28 cellular contexts compared by ENCODE assay signal in the genomic region with DNA sequence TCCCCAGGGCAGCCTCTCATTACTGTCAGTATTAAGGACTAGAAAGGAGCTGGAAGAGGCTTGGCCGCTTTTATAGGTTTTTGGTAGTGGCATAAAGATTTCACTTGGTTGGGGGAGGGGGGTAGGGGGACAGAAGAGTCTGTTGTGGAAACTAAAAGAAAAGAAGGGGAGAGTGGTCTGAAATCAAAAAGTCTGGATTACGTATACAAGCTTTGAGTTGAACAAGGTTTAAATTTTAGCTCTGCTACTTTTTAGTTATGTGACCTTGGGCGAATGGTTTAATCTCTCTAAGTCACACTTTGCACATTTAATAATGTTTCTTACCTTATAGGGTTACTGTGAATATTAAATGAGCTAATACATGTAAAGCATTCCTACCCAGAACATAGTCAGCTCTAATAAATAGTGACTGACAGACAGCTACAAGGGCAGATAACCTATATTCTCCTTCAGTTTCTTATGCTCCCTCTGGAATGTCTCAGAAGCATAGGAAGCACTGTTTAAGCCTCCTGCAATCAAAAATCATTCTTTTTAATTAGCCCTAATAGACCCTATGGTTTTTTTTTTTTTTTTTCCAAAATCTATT. TPM values are rescaled to one million over a fixed set of nuclear protein-coding genes. Genes with fewer than 3 reads are reported as not detected.
DNase-seq lines count a peak whose midpoint lies in the region; ATAC-seq, FAIRE-seq and TF ChIP-seq lines count a peak whose summit lies in the region.
"Had no signal": no experiment of that assay in that cellular context is flagged by ENCODE, and none has a peak within 500 bp of the region (broad histone marks: within the 10 kb centered on the region; RNA-seq: fewer than 3 reads in every experiment).

No MANE protein-coding gene starts in this region.

- no peaks in the 10 kb centered on the region for H3K9me3 ChIP-seq in K562 (replicated peaks; ENCODE audit: control insufficient read depth, insufficient read depth, low read depth, low read length)
- H3K9me3 ChIP-seq: A549 had no signal

- H3K9me3 Mint-ChIP-seq in immature natural killer cell: peaks cover 0 to 3% (median 0%) of the 10 kb centered on the region in 6 donors
- H3K9me3 Mint-ChIP-seq: CD8-positive, alpha-beta T cell; GM23338 had no signal

- 66% methylated on average over 3 of the region's 3 CpGs for WGBS in K562 (ENCODE audit: insufficient coverage, low coverage, missing lambda C conversion rate)

- no peak for ATAC-seq in K562
- no peak for ATAC-seq in HG02885 (IDR thresholded peaks at IDR 0.05; ENCODE audit: poor library complexity, unreplicated experiment)
- ATAC-seq in HG03354 (IDR thresholded peaks at IDR 0.05; ENCODE audit: poor library complexity, severe bottlenecking, unreplicated experiment): no peak
- ATAC-seq: A549; CD8-positive, alpha-beta T cell; GM23338; Panc1 had no signal

- no TSS peak for BruUV-seq in K562 (replicated peaks; lab: Mats Ljungman, UMichigan)

- H2AFZ ChIP-seq in K562 (ENCODE audit: low read depth, low read length): peak overlapping the region; percentile 57
- H2AFZ ChIP-seq: GM23338 had no signal

- no peaks in the 10 kb centered on the region for H3K79me2 ChIP-seq in K562 (ENCODE audit: control insufficient read depth, insufficient read depth, low read length)

- H3K36me3 Mint-ChIP-seq in immature natural killer cell: no peaks in the 10 kb centered on the region
- H3K36me3 Mint-ChIP-seq: CD8-positive, alpha-beta T cell had no signal

- TF ChIP-seq RAD21 in K562 (CRISPR knock-in tag; conservative IDR thresholded peaks at IDR 0.05 in 1 of 2, IDR thresholded peaks at IDR 0.05 in 1 of 2): no peak

- no peaks in the 10 kb centered on the region for H3K9me1 ChIP-seq in K562 (ENCODE audit: control insufficient read depth, insufficient read depth, low read length)

- DNase-seq in G401 (ENCODE audit: low spot score) (peak; percentile 66), K562 (ENCODE audit: extremely low read depth in 1 of 4, low spot score in 3 of 4) (no peak), globus pallidus (ENCODE audit: low spot score) (peak; percentile 45), substantia nigra (lab: John Stamatoyannopoulos, UW) (peak in 1 of 49 donors; percentile 27), UCSD-AML1 (lab: John Stamatoyannopoulos, UW; ENCODE audit: unreplicated experiment) (no peak), immature natural killer cell (no peak)
- DNase-seq: AML-193; CD8-positive, alpha-beta T cell; DMS 273 treated with DMSO at 0.1 percent for 48 hours; DMS79 treated with DMSO at 0.1 percent for 48 hours; H9; IMR-90; NCI-H1048; NCI-H1417; NCI-H1694; NCI-H2029 treated with DMSO at 0.1 percent for 48 hours; NCI-H2227 treated with DMSO at 0.1 percent for 48 hours; NCI-H69; SHP77 treated with DMSO at 0.1 percent for 48 hours; SW 1271 had no signal

- H4K20me1 ChIP-seq in K562 (replicated peaks; ENCODE audit: control insufficient read depth, insufficient read depth, low read length): no peaks in the 10 kb centered on the region

- intact Hi-C loops in K562 (cut with micrococcal nuclease): no loop called here

- no peaks in the 10 kb centered on the region for H3K27me3 ChIP-seq in K562 (ENCODE audit: control insufficient read depth in 2 of 2, insufficient read depth in 2 of 2, low read length in 2 of 2)

- peaks cover 10 to 16% (median 12%) of the 10 kb centered on the region in 3 donors for H3K27me3 Mint-ChIP-seq in immature natural killer cell (ENCODE audit: low read depth in 3 of 3)

- H3K4me3 Mint-ChIP-seq in immature natural killer cell: no peak overlapping the region
- H3K4me3 Mint-ChIP-seq: CD8-positive, alpha-beta T cell; GM23338; H9 had no signal

- no peak for FAIRE-seq in K562 (lab: Jason Lieb, UNC)
- FAIRE-seq: A549 had no signal

- peaks cover 10 to 13% of the 10 kb centered on the region in 2 donors for H3K4me1 Mint-ChIP-seq in immature natural killer cell

- CTCF ChIA-PET in K562 (lab: Yijun Ruan, JAX; ENCODE audit: low intra/inter-chr PET ratio): interaction anchor here (0.5 kb wide), 1 partner anchor 18 kb away, joined by 6 read pairs; no protein-coding TSS in a partner anchor

- no peak for TF ChIP-seq POLR2A in K562 (conservative IDR thresholded peaks at IDR 0.05)

- no peak for TF ChIP-seq CTCF in K562 (IDR thresholded peaks at IDR 0.05 in 2 of 3, conservative IDR thresholded peaks at IDR 0.05 in 1 of 3; ENCODE audit: insufficient read depth in 2 of 3, low read depth in 1 of 3, low read length in 3 of 3)

- H3K9ac ChIP-seq in K562 (ENCODE audit: insufficient read depth in 1 of 2, low read depth in 2 of 2, low read length in 2 of 2): no peak overlapping the region
- H3K9ac ChIP-seq: KMS-11 had no signal

- POLR2A ChIA-PET in K562 (lab: Yijun Ruan, JAX): interaction anchor here (0.5 to 1.2 kb wide), 2 partner anchors 15 to 1500 kb away, joined by 3 read pairs; no protein-coding TSS in a partner anchor

- TF ChIP-seq EP300 in K562 (IDR thresholded peaks at IDR 0.05; ENCODE audit: low read length): no peak

- no peak overlapping the region for H3K4me2 ChIP-seq in K562 (ENCODE audit: insufficient read depth, low read length)
- H3K4me2 ChIP-seq: A549, GM23338, KMS-11 had no signal

- H3K27ac ChIP-seq in K562 (ENCODE audit: extremely low read depth, low read depth, low read length) (peak overlapping the region; percentile 29; the same call in 2 of the 3 replicates), substantia nigra (ENCODE audit: low read depth, low read length, poor library complexity, severe bottlenecking) (peak overlapping the region; percentile 99)
- H3K27ac ChIP-seq: A549, C4-2B, KMS-11, RWPE1 had no signal

- no peak overlapping the region for H3K4me3 ChIP-seq in K562
- H3K4me3 ChIP-seq: A549, GM23338 had no signal

- in situ Hi-C loops in G401 (cut with HindIII; ENCODE audit: low sequenced_read_pairs) (no loop called here), K562 (cut with MboI) (no loop called here)

- H3K4me1 ChIP-seq in K562 (replicated peaks in 1 of 2; ENCODE audit: control insufficient read depth in 2 of 2, insufficient read depth in 2 of 2, low read length in 2 of 2): peaks cover 12 to 20% of the 10 kb centered on the region in 2 experiments; a peak in 4 of 5 replicates

- H3K36me3 ChIP-seq in K562 (ENCODE audit: control insufficient read depth, insufficient read depth, low read length): no peaks in the 10 kb centered on the region

- no peak overlapping the region for H3K27ac Mint-ChIP-seq in immature natural killer cell
- H3K27ac Mint-ChIP-seq: CD8-positive, alpha-beta T cell; GM23338; H9 had no signal

TF ChIP-seq in K562, 482 proteins besides CTCF, POLR2A, EP300 and RAD21:
- TF ChIP-seq PKNOX1 (IDR thresholded peaks at IDR 0.05) (peak; percentile 29; the same call in 1 of the 2 replicates), MNT (conservative IDR thresholded peaks at IDR 0.05) (no peak)

RNA-seq across cellular contexts. Expression of gene SGK1, which starts 3.6 kb away (rescaled TPM):
- 3.9 and 4.8 TPM in 2 replicates for total RNA-seq in G401 (2014; rRNA removed; shearing (Covaris generic))
- 35.0 and 54.6 TPM in 2 replicates for total RNA-seq in K562 (2011; cell fraction: chromatin; rRNA removed; ENCODE audit: low replicate concordance)
- 17.8 and 31.9 TPM in 2 replicates for total RNA-seq in K562 (2011; cell fraction: nucleolus; rRNA removed)
- total RNA-seq in K562 (2011; cell fraction: nucleoplasm; rRNA removed): 34.4 and 40.1 TPM in 2 replicates
- 4.9 and 7.7 TPM in 2 replicates for total RNA-seq in K562 (2014; rRNA removed)
- 3.7 and 4.1 TPM in 2 replicates for total RNA-seq in K562 (2014; rRNA removed; fragmentation: Illumina TruSeq; extraction: Trizol)
- total RNA-seq in K562 (2015; rRNA removed; fragmentation: Illumina TruSeq; extraction: Trizol): 5.0 and 7.2 TPM in 2 replicates
- total RNA-seq in K562 (2021): 3.7 and 4.3 TPM in 2 replicates
- 3.5 and 3.8 TPM in 2 replicates for polyA plus RNA-seq in K562 (2011; rRNA removed)
- polyA plus RNA-seq in K562 (2011; cell fraction: cytosol; rRNA removed): 3.9 and 4.2 TPM in 2 replicates
- 29.7 and 31.8 TPM in 2 replicates for polyA plus RNA-seq in K562 (2011; cell fraction: nucleus; rRNA removed)
- polyA plus RNA-seq in K562 (2012): 8.4 and 8.8 TPM in 2 replicates
- 3.3 and 3.9 TPM in 2 replicates for polyA plus RNA-seq in K562 (2014; fragmentation: Illumina TruSeq; extraction: Trizol)
- 1 to 10 TPM; 3.5 to 3.9 TPM for polyA plus RNA-seq in K562 (2014; fragmentation: Nextera tagmentation; extraction: Ambion mirVana)
- 4.5 and 7.8 TPM in 2 replicates for polyA plus RNA-seq in K562 (2014; rRNA removed)
- polyA minus RNA-seq in K562 (2011; rRNA and poly(A)+ RNA removed): 5.2 and 6.6 TPM in 2 replicates
- 6.8 and 10.6 TPM in 2 replicates for polyA minus RNA-seq in K562 (2011; cell fraction: cytosol; rRNA and poly(A)+ RNA removed)
- polyA minus RNA-seq in K562 (2011; cell fraction: nucleus; rRNA and poly(A)+ RNA removed): 23.8 and 32.1 TPM in 2 replicates
- 1 to 10 TPM; 1.2 to 4.3 (median 3.8) TPM for polyA plus RNA-seq in immature natural killer cell

Comparison
In these comparisons a context has a peak if more than half of its experiments do, and no peak if none do; other contexts are left out.
1. DNase-seq: peak in G401 (single experiment) and globus pallidus (single experiment); none in K562 (0 of 4), UCSD-AML1 (single experiment) and immature natural killer cell (0 of 3).